23 cellular contexts compared by ENCODE assay signal in genomic region chr7:2909471-2910039, GRCh38.
DNase-seq lines count a peak whose midpoint lies in the region; ATAC-seq, FAIRE-seq and TF ChIP-seq lines count a peak whose summit lies in the region.
"Had no signal": no experiment of that assay in that cellular context is flagged by ENCODE, and none has a peak within 500 bp of the region (broad histone marks: within the 10 kb centered on the region; RNA-seq: fewer than 3 reads in every experiment).

No MANE protein-coding gene starts in this region.

- H3K36me3 ChIP-seq in kidney (ENCODE audit: control insufficient read depth in 1 of 2, insufficient read depth in 2 of 2, low read length in 2 of 2) = no peaks in the 10 kb centered on the region
- no peaks in the 10 kb centered on the region for H3K36me3 ChIP-seq in osteoblast (ENCODE audit: insufficient read depth, low read length)
- H3K36me3 ChIP-seq: HAP-1 had no signal

- H3K4me3 ChIP-seq in kidney (ENCODE audit: low read length in 2 of 2) = no peak overlapping the region
- H3K4me3 ChIP-seq in osteoblast (ENCODE audit: insufficient read depth, low read length) = no peak overlapping the region
- H3K4me3 ChIP-seq: BLaER1, GM12878, GM23338, HAP-1 had no signal

- H3K9ac ChIP-seq in kidney (ENCODE audit: low read length in 2 of 2) = no peak overlapping the region
- H3K9ac ChIP-seq: BLaER1 had no signal

- peak; percentile 2 for TF ChIP-seq POLR2A in GM18505 (IDR thresholded peaks at IDR 0.05; ENCODE audit: borderline replicate concordance, extremely low read depth, insufficient read depth, insufficient read length)

- H3K4me1 ChIP-seq in kidney (ENCODE audit: control insufficient read depth in 1 of 2, insufficient read depth in 1 of 2, low read depth in 1 of 2, low read length in 2 of 2) (no peaks in the 10 kb centered on the region), osteoblast (ENCODE audit: insufficient read depth, low read length) (no peaks in the 10 kb centered on the region)
- H3K4me1 ChIP-seq: HAP-1 had no signal

- no peak for ATAC-seq in GM18505 (IDR thresholded peaks at IDR 0.05; ENCODE audit: unreplicated experiment)
- ATAC-seq: CD8-positive, alpha-beta T cell; GM12878; GM23338 had no signal

- DNase-seq in DMS 273 (lab: John Stamatoyannopoulos, UW; ENCODE audit: unreplicated experiment) (peak; percentile 58), DMS 273 treated with DMSO at 0.1 percent for 48 hours (lab: John Stamatoyannopoulos, UW) (no peak), kidney (peak; percentile 61), osteoblast (ENCODE audit: insufficient read length, low spot score, missing footprints) (peak; percentile 78), H4 (ENCODE audit: low spot score) (no peak), COLO668 (lab: John Stamatoyannopoulos, UW; ENCODE audit: unreplicated experiment) (no peak)
- DNase-seq in NK-92 treated with Interleukin-12 subunit alpha and Interleukin-12 subunit beta, amount 100 ng/mL, for 24 hours (lab: John Stamatoyannopoulos, UW) = no peak
- DNase-seq: CD4-positive, CD25-positive, alpha-beta regulatory T cell; CD8-positive, alpha-beta T cell; DMS79; EL; GDM1; HFFc6 had no signal

- intact Hi-C loops in kidney (cut with DNase I) = no loop called here

- H2AFZ ChIP-seq in osteoblast (ENCODE audit: low read length) = no peak overlapping the region
- H2AFZ ChIP-seq: GM23338 had no signal

- no peaks in the 10 kb centered on the region for H3K79me2 ChIP-seq in osteoblast (ENCODE audit: insufficient read depth, low read length)

- H3K27ac ChIP-seq in kidney (ENCODE audit: low read depth in 2 of 2, low read length in 2 of 2) (no peak overlapping the region), osteoblast (ENCODE audit: low read depth, low read length) (no peak overlapping the region)
- H3K27ac ChIP-seq: 22Rv1, BLaER1, C4-2B had no signal

- H3K9me3 ChIP-seq in kidney (ENCODE audit: control insufficient read depth in 1 of 2, low read length in 2 of 2) = peaks cover 0 to 6% of the 10 kb centered on the region in 2 donors
- no peaks in the 10 kb centered on the region for H3K9me3 ChIP-seq in osteoblast (ENCODE audit: low read depth, low read length)
- H3K9me3 ChIP-seq: BLaER1, HAP-1 had no signal

- TF ChIP-seq CTCF in kidney (IDR thresholded peaks at IDR 0.05; ENCODE audit: borderline replicate concordance, extremely low read depth, insufficient read depth) = no peak
- TF ChIP-seq CTCF in osteoblast (IDR thresholded peaks at IDR 0.05; ENCODE audit: extremely low read depth, low read depth, low read length) = no peak

- FAIRE-seq in kidney (lab: Jason Lieb, UNC) = no peak
- FAIRE-seq: A204.1, GM12878, GM18507, H54 had no signal

- no peaks in the 10 kb centered on the region for H3K27me3 ChIP-seq in osteoblast (ENCODE audit: insufficient read depth, low read length)
- H3K27me3 ChIP-seq: BLaER1 had no signal

- H3K4me2 ChIP-seq in osteoblast (ENCODE audit: insufficient read depth, low read length) = no peak overlapping the region
- H3K4me2 ChIP-seq: BLaER1, GM23338 had no signal

- H4K20me1 ChIP-seq in osteoblast (ENCODE audit: insufficient read depth, low read length) = no peaks in the 10 kb centered on the region
- H4K20me1 ChIP-seq: BLaER1 had no signal

Comparison
In these comparisons a context has a peak if more than half of its experiments do, and no peak if none do; other contexts are left out.
1. DNase-seq: peak in DMS 273 (single experiment), kidney (single experiment) and osteoblast (single experiment); none in DMS 273 treated with DMSO at 0.1 percent for 48 hours (single experiment), H4 (single experiment), COLO668 (single experiment) and NK-92 treated with Interleukin-12 subunit alpha and Interleukin-12 subunit beta, amount 100 ng/mL, for 24 hours (single experiment).